In genomic region chr20:59253779-59254319, GRCh38 we compare ENCODE assay signal across 11 cellular contexts. TPM values are rescaled to one million over a fixed set of nuclear protein-coding genes. Genes with fewer than 3 reads are reported as not detected.
A peak's percentile ranks its signal among the peaks of the same experiment; 100 is the strongest.
DNase-seq lines count a peak whose midpoint lies in the region; ATAC-seq and TF ChIP-seq lines count a peak whose summit lies in the region.
"Had no signal": no experiment of that assay in that cellular context is flagged by ENCODE, and none has a peak within 500 bp of the region (broad histone marks: within the 10 kb centered on the region; RNA-seq: fewer than 3 reads in every experiment).

No MANE protein-coding gene starts in this region.

- H3K36me3 Mint-ChIP-seq in CD4-positive, alpha-beta T cell (ENCODE audit: low read depth) = peaks cover 73% of the 10 kb centered on the region
- H3K36me3 Mint-ChIP-seq in activated CD4-positive, alpha-beta T cell treated with anti-CD3 and anti-CD28 coated beads, Interleukin-2, amount 10 ng/mL, durations not matched to agents 24 days and 14 days (ENCODE audit: low read depth) = peaks cover 51% of the 10 kb centered on the region

- intact Hi-C loops in CD4-positive, alpha-beta T cell (cut with DNase I, micrococcal nuclease) = loop anchor here in 1 of 2 experiments (1.0 to 5.0 kb wide), 3 partner anchors 32 to 148 kb away; no protein-coding TSS in a partner anchor
- intact Hi-C loops in activated CD4-positive, alpha-beta T cell treated with anti-CD3 and anti-CD28 coated beads, Interleukin-2, amount 10 ng/mL, durations not matched to agents 24 days and 14 days (cut with micrococcal nuclease) = loop anchor here (5.0 kb wide), 2 partner anchors 87 to 132 kb away; no protein-coding TSS in a partner anchor
- intact Hi-C loops in heart right ventricle (cut with DNase I) = no loop called here

- CTCF ChIA-PET in CD4-positive, alpha-beta T cell (lab: Charles Lee) = interaction anchor here (0.6 to 2.1 kb wide), 5 partner anchors 11 to 701 kb away, joined by 3 to 12 read pairs (median 5); no protein-coding TSS in a partner anchor

- peak overlapping the region; percentile 78 for H3K4me3 Mint-ChIP-seq in CD4-positive, alpha-beta T cell
- H3K4me3 Mint-ChIP-seq in activated CD4-positive, alpha-beta T cell treated with anti-CD3 and anti-CD28 coated beads, Interleukin-2, amount 10 ng/mL, durations not matched to agents 24 days and 14 days = peak overlapping the region; percentile 75

- TF ChIP-seq CTCF in CD4-positive, alpha-beta T cell (IDR thresholded peaks at IDR 0.05) = no peak
- no peak for TF ChIP-seq CTCF in heart right ventricle (IDR thresholded peaks at IDR 0.05)
- no peak for TF ChIP-seq CTCF in GM10266 (IDR thresholded peaks at IDR 0.05; ENCODE audit: control insufficient read depth, insufficient read depth, low read depth, missing control alignments)

- POLR2A ChIA-PET in CD4-positive, alpha-beta T cell (lab: Charles Lee) = interaction anchor here (0.6 to 3.3 kb wide), 29 partner anchors 8 to 987 kb away, joined by 3 to 23 read pairs (median 5); partner anchors contain the start of genes ATP5F1E, FAM217B, PPP1R3D and PRELID3B

- no peaks in the 10 kb centered on the region for H3K27me3 Mint-ChIP-seq in CD4-positive, alpha-beta T cell
- no peaks in the 10 kb centered on the region for H3K27me3 Mint-ChIP-seq in activated CD4-positive, alpha-beta T cell treated with anti-CD3 and anti-CD28 coated beads, Interleukin-2, amount 10 ng/mL, durations not matched to agents 24 days and 14 days

- no peaks in the 10 kb centered on the region for H3K27me3 ChIP-seq in CD4-positive, alpha-beta T cell (ENCODE audit: control insufficient read depth, insufficient read depth, low read length)
- H3K27me3 ChIP-seq in heart right ventricle = peaks cover 0 to 70% (median 36%) of the 10 kb centered on the region in 7 donors

- 28% methylated on average over 4 of the region's 4 CpGs for WGBS in heart right ventricle, 2 donors

- peaks cover 82% of the 10 kb centered on the region for H3K4me1 Mint-ChIP-seq in CD4-positive, alpha-beta T cell (ENCODE audit: low read depth)
- peaks cover 45% of the 10 kb centered on the region for H3K4me1 Mint-ChIP-seq in activated CD4-positive, alpha-beta T cell treated with anti-CD3 and anti-CD28 coated beads, Interleukin-2, amount 10 ng/mL, durations not matched to agents 24 days and 14 days

- peaks cover 0 to 10% (median 0%) of the 10 kb centered on the region in 9 donors for H3K4me1 ChIP-seq in heart right ventricle

- H3K9me3 Mint-ChIP-seq in CD4-positive, alpha-beta T cell = peaks cover 14% of the 10 kb centered on the region
- peaks cover 21% of the 10 kb centered on the region for H3K9me3 Mint-ChIP-seq in activated CD4-positive, alpha-beta T cell treated with anti-CD3 and anti-CD28 coated beads, Interleukin-2, amount 10 ng/mL, durations not matched to agents 24 days and 14 days

- DNase-seq in CD4-positive, alpha-beta T cell = peak in 8 of 10 experiments; percentile 11 to 45 (median 18)
- DNase-seq in M059J (ENCODE audit: low read depth) (peak; percentile 31), iPS-NIHi7 (ENCODE audit: extremely low spot score) (peak; percentile 25), heart right ventricle (no peak), SKM-1 (lab: John Stamatoyannopoulos, UW; ENCODE audit: unreplicated experiment) (no peak), GM10266 (ENCODE audit: extremely low spot score) (no peak)
- DNase-seq in activated CD4-positive, alpha-beta T cell treated with anti-CD3 and anti-CD28 coated beads, Interleukin-2, amount 10 ng/mL, durations not matched to agents 24 days and 14 days = peak; percentile 78
- DNase-seq: trophoblast cell had no signal

- no peaks in the 10 kb centered on the region for H3K36me3 ChIP-seq in heart right ventricle

- peaks cover 4% of the 10 kb centered on the region for H3K9me3 ChIP-seq in CD4-positive, alpha-beta T cell (ENCODE audit: control insufficient read depth, low read length)
- peaks cover 0 to 14% (median 0%) of the 10 kb centered on the region in 11 donors for H3K9me3 ChIP-seq in heart right ventricle

- peak overlapping the region; percentile 46 for H3K27ac ChIP-seq in CD4-positive, alpha-beta T cell (ENCODE audit: low read depth, low read length)
- peak overlapping the region in 1 of 10 donors; percentile 34 for H3K27ac ChIP-seq in heart right ventricle

- H3K4me3 ChIP-seq in heart right ventricle = no peak overlapping the region
- H3K4me3 ChIP-seq: skin epidermis had no signal

- ATAC-seq in CD4-positive, alpha-beta T cell (ENCODE audit: poor library complexity) = peak; percentile 63
- ATAC-seq in HG03439 (IDR thresholded peaks at IDR 0.05; ENCODE audit: unreplicated experiment) (no peak), heart right ventricle (no peak)

- H3K27ac Mint-ChIP-seq in CD4-positive, alpha-beta T cell = peak overlapping the region; percentile 94
- peak overlapping the region; percentile 93 for H3K27ac Mint-ChIP-seq in activated CD4-positive, alpha-beta T cell treated with anti-CD3 and anti-CD28 coated beads, Interleukin-2, amount 10 ng/mL, durations not matched to agents 24 days and 14 days

RNA-seq across cellular contexts. Expression of gene EDN3, which starts 46.6 kb away (rescaled TPM):
- total RNA-seq in CD4-positive, alpha-beta T cell = 1 to 10 TPM; 1.0 to 1.4 TPM
- total RNA-seq in M059J (2014; rRNA removed; shearing (Covaris generic)) = not detected in 2 replicates
- not detected in 2 replicates for total RNA-seq in activated CD4-positive, alpha-beta T cell treated with anti-CD3 and anti-CD28 coated beads, Interleukin-2, amount 10 ng/mL, durations not matched to agents 24 days and 14 days
- under 1 TPM in 1 of 10 donors, not detected in 9; 0.33 TPM for total RNA-seq in heart right ventricle
- under 1 TPM in 1 of 2 donors, not detected in 1; 0.07 TPM for polyA plus RNA-seq in heart right ventricle
- total RNA-seq: lung microvascular endothelial cell had no signal

Comparison
In these comparisons a context has a peak if more than half of its experiments do, and no peak if none do; other contexts are left out.
1. DNase-seq: peak in CD4-positive, alpha-beta T cell (8 of 10), M059J (single experiment), activated CD4-positive, alpha-beta T cell treated with anti-CD3 and anti-CD28 coated beads, Interleukin-2, amount 10 ng/mL, durations not matched to agents 24 days and 14 days (single experiment) and iPS-NIHi7 (single experiment); none in heart right ventricle (0 of 2), SKM-1 (single experiment) and GM10266 (single experiment).